ENCODE assay signal across 23 cellular contexts in genomic region chr1:5742032-5742431, GRCh38.
"Had no signal": no experiment of that assay in that cellular context is flagged by ENCODE, and none has a peak within 500 bp of the region (broad histone marks: within the 10 kb centered on the region; RNA-seq: fewer than 3 reads in every experiment).

No MANE protein-coding gene starts in this region.

- ATAC-seq: activated CD8-positive, alpha-beta T cell treated with anti-CD3 and anti-CD28 coated beads, Interleukin-2, amount 10 ng/mL, durations not matched to agents 7 days and 5 days; activated naive CD4-positive, alpha-beta T cell treated with anti-CD3 and anti-CD28 coated beads, Interleukin-2, amount 50 U/mL, for 72 hours; left ventricle myocardium superior; stimulated activated effector memory CD8-positive, alpha-beta T cell treated with anti-CD3 and anti-CD28 coated beads, Interleukin-12 subunit alpha, Interleukin-12 subunit beta, amount 100 ng/mL, for 72 hours; stimulated activated naive CD8-positive, alpha-beta T cell treated with anti-CD3 and anti-CD28 coated beads, Interleukin-15, amount 100 ng/mL, for 72 hours had no signal

- H3K27ac Mint-ChIP-seq: activated CD8-positive, alpha-beta T cell treated with anti-CD3 and anti-CD28 coated beads, Interleukin-2, amount 10 ng/mL, durations not matched to agents 7 days and 5 days; activated naive CD4-positive, alpha-beta T cell treated with anti-CD3 and anti-CD28 coated beads, Interleukin-2, amount 50 U/mL, for 72 hours; activated T-helper 1 cell treated with anti-CD3 and anti-CD28 coated beads, Interleukin-12 subunit alpha, Interleukin-12 subunit beta, Interleukin-2, Interleukin-4 antibody, amounts not matched to agents 30 ng/mL and 10 ng/mL and 1 ng/mL, durations not matched to agents 14 hours and 24 hours and 36 hours; immature natural killer cell; nephron progenitor cell; stimulated activated effector memory CD8-positive, alpha-beta T cell treated with anti-CD3 and anti-CD28 coated beads, Interleukin-12 subunit alpha, Interleukin-12 subunit beta, amount 100 ng/mL, for 72 hours; stimulated activated naive CD8-positive, alpha-beta T cell treated with anti-CD3 and anti-CD28 coated beads, Interleukin-15, amount 100 ng/mL, for 72 hours had no signal

- H3K36me3 ChIP-seq: breast epithelium, esophagus muscularis mucosa, suprapubic skin, tibial nerve, uterus, WERI-Rb-1 had no signal

- H3K79me2 ChIP-seq: hepatocyte had no signal

- H3K27ac ChIP-seq: breast epithelium, coronary artery, esophagus muscularis mucosa, suprapubic skin, tibial nerve, uterus, WERI-Rb-1 had no signal

- H3K4me3 ChIP-seq: breast epithelium, coronary artery, esophagus muscularis mucosa, hepatocyte, suprapubic skin, tibial nerve, uterus had no signal

- H3K4me1 ChIP-seq: breast epithelium, uterus had no signal

- H3K9me3 ChIP-seq: breast epithelium, esophagus muscularis mucosa, suprapubic skin, tibial nerve, uterus had no signal

- H3K4me3 Mint-ChIP-seq: activated CD8-positive, alpha-beta T cell treated with anti-CD3 and anti-CD28 coated beads, Interleukin-2, amount 10 ng/mL, durations not matched to agents 7 days and 5 days; activated T-helper 1 cell treated with anti-CD3 and anti-CD28 coated beads, Interleukin-12 subunit alpha, Interleukin-12 subunit beta, Interleukin-2, Interleukin-4 antibody, amounts not matched to agents 30 ng/mL and 10 ng/mL and 1 ng/mL, durations not matched to agents 14 hours and 24 hours and 36 hours; immature natural killer cell; nephron progenitor cell; stimulated activated effector memory CD8-positive, alpha-beta T cell treated with anti-CD3 and anti-CD28 coated beads, Interleukin-12 subunit alpha, Interleukin-12 subunit beta, amount 100 ng/mL, for 72 hours; stimulated activated naive CD8-positive, alpha-beta T cell treated with anti-CD3 and anti-CD28 coated beads, Interleukin-15, amount 100 ng/mL, for 72 hours had no signal

- H3K36me3 Mint-ChIP-seq: activated naive CD4-positive, alpha-beta T cell treated with anti-CD3 and anti-CD28 coated beads, Interleukin-2, amount 50 U/mL, for 72 hours; immature natural killer cell; stimulated activated effector memory CD8-positive, alpha-beta T cell treated with anti-CD3 and anti-CD28 coated beads, Interleukin-12 subunit alpha, Interleukin-12 subunit beta, amount 100 ng/mL, for 72 hours had no signal

- H3K9me3 Mint-ChIP-seq: activated naive CD4-positive, alpha-beta T cell treated with anti-CD3 and anti-CD28 coated beads, Interleukin-2, amount 50 U/mL, for 72 hours; activated T-helper 1 cell treated with anti-CD3 and anti-CD28 coated beads, Interleukin-12 subunit alpha, Interleukin-12 subunit beta, Interleukin-2, Interleukin-4 antibody, amounts not matched to agents 30 ng/mL and 10 ng/mL and 1 ng/mL, durations not matched to agents 14 hours and 24 hours and 36 hours; immature natural killer cell; stimulated activated effector memory CD8-positive, alpha-beta T cell treated with anti-CD3 and anti-CD28 coated beads, Interleukin-12 subunit alpha, Interleukin-12 subunit beta, amount 100 ng/mL, for 72 hours; stimulated activated naive CD8-positive, alpha-beta T cell treated with anti-CD3 and anti-CD28 coated beads, Interleukin-15, amount 100 ng/mL, for 72 hours had no signal

- DNase-seq: activated CD4-positive, alpha-beta T cell treated with anti-CD3 and anti-CD28 coated beads, Interleukin-2, amount 50 U/mL, for 1 hour; activated CD4-positive, CD25-positive, alpha-beta regulatory T cell treated with anti-CD3 and anti-CD28 coated beads, Interleukin-2, amount 50 U/mL, for 72 hours; activated CD8-positive, alpha-beta T cell treated with anti-CD3 and anti-CD28 coated beads, Interleukin-2, amount 10 ng/mL, durations not matched to agents 7 days and 5 days; glutamatergic neuron; immature natural killer cell; left ventricle myocardium superior; midbrain; nephron progenitor cell; retina; stimulated activated CD4-positive, alpha-beta T cell treated with anti-CD3 and anti-CD28 coated beads, Interleukin-1b, Interleukin-23, amount 100 ng/mL, for 48 hours; stimulated activated naive CD8-positive, alpha-beta T cell treated with anti-CD3 and anti-CD28 coated beads, Interleukin-15, amount 100 ng/mL, for 72 hours; T-helper 1 cell; uterus; WERI-Rb-1 had no signal

- H3K27me3 ChIP-seq: hepatocyte, uterus had no signal

- H2AFZ ChIP-seq: hepatocyte had no signal

- H3K4me2 ChIP-seq: hepatocyte had no signal
